12 cellular contexts compared by ENCODE assay signal in genomic region chr5:140182803-140183367, GRCh38. TPM values are rescaled to one million over a fixed set of nuclear protein-coding genes. Genes with fewer than 3 reads are reported as not detected.
DNase-seq lines count a peak whose midpoint lies in the region; ATAC-seq and TF ChIP-seq lines count a peak whose summit lies in the region.
"Had no signal": no experiment of that assay in that cellular context is flagged by ENCODE, and none has a peak within 500 bp of the region (broad histone marks: within the 10 kb centered on the region; RNA-seq: fewer than 3 reads in every experiment).

No MANE protein-coding gene starts in this region.

- H3K9me3 ChIP-seq in A673 (ENCODE audit: low read depth, low read length, poor library complexity, severe bottlenecking), result no peaks in the 10 kb centered on the region
- H3K9me3 ChIP-seq: Caco-2 had no signal

- H3K9me3 Mint-ChIP-seq in activated CD8-positive, alpha-beta T cell treated with anti-CD3 and anti-CD28 coated beads, Interleukin-2, amount 10 ng/mL, durations not matched to agents 7 days and 5 days (ENCODE audit: insufficient read depth), result no peaks in the 10 kb centered on the region
- no peaks in the 10 kb centered on the region for H3K9me3 Mint-ChIP-seq in activated T-cell treated with anti-CD3 and anti-CD28 coated beads, Interleukin-2, amount 50 U/mL, for 24 hours

- H3K4me1 Mint-ChIP-seq in activated CD8-positive, alpha-beta T cell treated with anti-CD3 and anti-CD28 coated beads, Interleukin-2, amount 10 ng/mL, durations not matched to agents 7 days and 5 days (ENCODE audit: low read depth), result peaks cover 6% of the 10 kb centered on the region
- H3K4me1 Mint-ChIP-seq in activated T-cell treated with anti-CD3 and anti-CD28 coated beads, Interleukin-2, amount 50 U/mL, for 24 hours (ENCODE audit: low read depth), result peaks cover 2% of the 10 kb centered on the region

- no peak overlapping the region for H3K27ac Mint-ChIP-seq in activated CD8-positive, alpha-beta T cell treated with anti-CD3 and anti-CD28 coated beads, Interleukin-2, amount 10 ng/mL, durations not matched to agents 7 days and 5 days
- H3K27ac Mint-ChIP-seq in activated T-cell treated with anti-CD3 and anti-CD28 coated beads, Interleukin-2, amount 50 U/mL, for 24 hours, result no peak overlapping the region

- H3K36me3 ChIP-seq in A673 (ENCODE audit: insufficient read depth, low read length, poor library complexity, severe bottlenecking), result no peaks in the 10 kb centered on the region

- no peaks in the 10 kb centered on the region for H3K27me3 Mint-ChIP-seq in activated CD8-positive, alpha-beta T cell treated with anti-CD3 and anti-CD28 coated beads, Interleukin-2, amount 10 ng/mL, durations not matched to agents 7 days and 5 days (ENCODE audit: low read depth)
- H3K27me3 Mint-ChIP-seq in activated T-cell treated with anti-CD3 and anti-CD28 coated beads, Interleukin-2, amount 50 U/mL, for 24 hours, result no peaks in the 10 kb centered on the region

- no peak for ATAC-seq in activated CD8-positive, alpha-beta T cell treated with anti-CD3 and anti-CD28 coated beads, Interleukin-2, amount 10 ng/mL, durations not matched to agents 7 days and 5 days
- no peak for ATAC-seq in HG02588 (IDR thresholded peaks at IDR 0.05; ENCODE audit: unreplicated experiment)
- ATAC-seq in HG03025 (IDR thresholded peaks at IDR 0.05; ENCODE audit: low FRiP score, unreplicated experiment), result no peak

- BruUV-seq in A673 (replicated peaks; lab: Mats Ljungman, UMichigan), result no TSS peak

- peaks cover 16% of the 10 kb centered on the region for H3K4me1 ChIP-seq in A673 (ENCODE audit: insufficient read depth, low read length, poor library complexity, severe bottlenecking)
- H3K4me1 ChIP-seq: foreskin keratinocyte had no signal

- H3K27me3 ChIP-seq in A673 (replicated peaks; ENCODE audit: insufficient read depth, low read depth, low read length, poor library complexity), result no peaks in the 10 kb centered on the region
- H3K27me3 ChIP-seq: foreskin keratinocyte had no signal

- CTCF ChIA-PET in A673 (lab: Charles Lee), result no interaction called here
- CTCF ChIA-PET in activated CD8-positive, alpha-beta T cell treated with anti-CD3 and anti-CD28 coated beads, Interleukin-2, amount 10 ng/mL, durations not matched to agents 7 days and 5 days (lab: Charles Lee), result interaction anchor here (1.3 kb wide), 1 partner anchor 169 kb away, joined by 3 read pairs; no protein-coding TSS in a partner anchor

- H3K27ac ChIP-seq in A673 (ENCODE audit: low read depth, low read length, poor library complexity, severe bottlenecking), result no peak overlapping the region
- H3K27ac ChIP-seq: foreskin keratinocyte had no signal

- no peaks in the 10 kb centered on the region for H3K36me3 Mint-ChIP-seq in activated CD8-positive, alpha-beta T cell treated with anti-CD3 and anti-CD28 coated beads, Interleukin-2, amount 10 ng/mL, durations not matched to agents 7 days and 5 days (ENCODE audit: low read depth)
- no peaks in the 10 kb centered on the region for H3K36me3 Mint-ChIP-seq in activated T-cell treated with anti-CD3 and anti-CD28 coated beads, Interleukin-2, amount 50 U/mL, for 24 hours (ENCODE audit: low read depth)

- H3K4me3 Mint-ChIP-seq in activated CD8-positive, alpha-beta T cell treated with anti-CD3 and anti-CD28 coated beads, Interleukin-2, amount 10 ng/mL, durations not matched to agents 7 days and 5 days, result no peak overlapping the region
- no peak overlapping the region for H3K4me3 Mint-ChIP-seq in activated T-cell treated with anti-CD3 and anti-CD28 coated beads, Interleukin-2, amount 50 U/mL, for 24 hours

- intact Hi-C loops in A673 (cut with micrococcal nuclease; ENCODE audit: unreplicated experiment), result no loop called here

- POLR2A ChIA-PET in A673 (lab: Charles Lee; ENCODE audit: low non-redundant PET), result no interaction called here
- POLR2A ChIA-PET in activated CD8-positive, alpha-beta T cell treated with anti-CD3 and anti-CD28 coated beads, Interleukin-2, amount 10 ng/mL, durations not matched to agents 7 days and 5 days (lab: Charles Lee), result no interaction called here

- TF ChIP-seq CTCF in A673 (conservative IDR thresholded peaks at IDR 0.05; ENCODE audit: low read depth, low read length), result no peak

- H3K4me3 ChIP-seq in A673 (ENCODE audit: low read depth, low read length, poor library complexity, severe bottlenecking), result no peak overlapping the region

- peak; percentile 34 for DNase-seq in A673 (ENCODE audit: low spot score)
- DNase-seq in MV-4-11 (lab: John Stamatoyannopoulos, UW), result peak; percentile 84
- peak; percentile 55 for DNase-seq in ecto neural progenitor cell (ENCODE audit: low spot score)
- peak; percentile 60 for DNase-seq in mucosa of gallbladder (ENCODE audit: low spot score)
- DNase-seq in activated CD8-positive, alpha-beta T cell treated with anti-CD3 and anti-CD28 coated beads, Interleukin-2, amount 10 ng/mL, durations not matched to agents 7 days and 5 days, result no peak
- no peak for DNase-seq in activated T-cell treated with anti-CD3 and anti-CD28 coated beads, Interleukin-2, amount 50 U/mL, for 24 hours
- DNase-seq: activated CD4-positive, alpha-beta T cell treated with anti-CD3 and anti-CD28 coated beads, Interleukin-2, amount 50 U/mL, for 1 hour; Caco-2; foreskin keratinocyte; Kasumi-1 had no signal

RNA-seq across cellular contexts. Expression of gene CYSTM1, which starts 7.9 kb away (rescaled TPM):
- 33.3 and 35.5 TPM in 2 replicates for total RNA-seq in A673 (2021)
- total RNA-seq in mucosa of gallbladder, result 382 TPM
- 10 to 100 TPM; 10.5 to 12.2 TPM for total RNA-seq in activated CD8-positive, alpha-beta T cell treated with anti-CD3 and anti-CD28 coated beads, Interleukin-2, amount 10 ng/mL, durations not matched to agents 7 days and 5 days

RNA-seq across cellular contexts. Expression of gene IGIP, which starts 57.1 kb away (rescaled TPM):
- total RNA-seq in A673 (2021) (2.5 and 2.7 TPM in 2 replicates), mucosa of gallbladder (17.6 TPM)
- 1 to 10 TPM; 2.4 to 2.7 TPM for total RNA-seq in activated CD8-positive, alpha-beta T cell treated with anti-CD3 and anti-CD28 coated beads, Interleukin-2, amount 10 ng/mL, durations not matched to agents 7 days and 5 days

Comparison
In these comparisons a context has a peak if more than half of its experiments do, and no peak if none do; other contexts are left out.
1. DNase-seq: peak in A673 (single experiment), MV-4-11 (single experiment), ecto neural progenitor cell (single experiment) and mucosa of gallbladder (single experiment); none in activated CD8-positive, alpha-beta T cell treated with anti-CD3 and anti-CD28 coated beads, Interleukin-2, amount 10 ng/mL, durations not matched to agents 7 days and 5 days (single experiment) and activated T-cell treated with anti-CD3 and anti-CD28 coated beads, Interleukin-2, amount 50 U/mL, for 24 hours (single experiment).
2. RNA of gene CYSTM1, which starts 7.9 kb away (total RNA-seq): 382 TPM in mucosa of gallbladder (single experiment); 33.3 to 35.5 TPM in A673 and 10.5 to 12.2 TPM in activated CD8-positive, alpha-beta T cell treated with anti-CD3 and anti-CD28 coated beads, Interleukin-2, amount 10 ng/mL, durations not matched to agents 7 days and 5 days; every median in the first group is over 10 times any median in the second.